In genomic region chr3:182954553-182954952, GRCh38 we compare ENCODE assay signal across 15 cellular contexts. TPM values are rescaled to one million over a fixed set of nuclear protein-coding genes. Genes with fewer than 3 reads are reported as not detected.
DNase-seq lines count a peak whose midpoint lies in the region; ATAC-seq, FAIRE-seq and TF ChIP-seq lines count a peak whose summit lies in the region.
"Had no signal": no experiment of that assay in that cellular context is flagged by ENCODE, and none has a peak within 500 bp of the region (broad histone marks: within the 10 kb centered on the region; RNA-seq: fewer than 3 reads in every experiment).

No MANE protein-coding gene starts in this region.

- no peak for TF ChIP-seq POLR2A in H54 (IDR thresholded peaks at IDR 0.05; ENCODE audit: low read depth, low read length)

- no peak overlapping the region for H3K4me3 ChIP-seq in CD4-positive, alpha-beta memory T cell (ENCODE audit: low read length in 2 of 2)
- H3K4me3 ChIP-seq: spleen had no signal

- no peak for DNase-seq in H54 (ENCODE audit: insufficient read length, low spot score)
- peak; percentile 28 for DNase-seq in fibroblast of peridontal ligament (ENCODE audit: extremely low read depth)
- no peak for DNase-seq in GM20000 (ENCODE audit: low spot score)
- DNase-seq in CD4-positive, alpha-beta memory T cell, result no peak
- DNase-seq in stimulated activated CD4-positive, alpha-beta T cell treated with anti-CD3 and anti-CD28 coated beads, Interleukin-4, amount 100 ng/mL, for 1 hour, result no peak
- DNase-seq: amygdala; hypothalamus; NCI-H1048; NK-92 treated with Interleukin-12 subunit alpha and Interleukin-12 subunit beta, amount 100 ng/mL, for 24 hours; spleen had no signal

- H3K9me3 ChIP-seq in CD4-positive, alpha-beta memory T cell (ENCODE audit: control insufficient read depth in 1 of 2, low read length in 2 of 2), result no peaks in the 10 kb centered on the region
- H3K9me3 ChIP-seq: spleen had no signal

- ATAC-seq in GM18873 (IDR thresholded peaks at IDR 0.05; ENCODE audit: low FRiP score, unreplicated experiment) (peak; percentile 96), HG03432 (IDR thresholded peaks at IDR 0.05; ENCODE audit: unreplicated experiment) (peak; percentile 95), GM19035 (IDR thresholded peaks at IDR 0.05; ENCODE audit: unreplicated experiment) (no peak)

- no peaks in the 10 kb centered on the region for H3K9me3 Mint-ChIP-seq in CD4-positive, alpha-beta memory T cell
- H3K9me3 Mint-ChIP-seq: T-helper 1 cell treated with Interleukin-12 subunit alpha and Interleukin-12 subunit beta and Interleukin-4 antibody, amounts not matched to agents 30 μg/mL and 1 μg/mL, for 36 hours had no signal

- POLR2A ChIA-PET in CD4-positive, alpha-beta memory T cell (lab: Charles Lee; ENCODE audit: partially characterized antibody), result no interaction called here

- H3K36me3 ChIP-seq in CD4-positive, alpha-beta memory T cell (ENCODE audit: insufficient read depth, low read length), result peaks cover 5% of the 10 kb centered on the region

- CTCF ChIA-PET in CD4-positive, alpha-beta memory T cell (lab: Charles Lee; ENCODE audit: partially characterized antibody), result no interaction called here

- H3K27ac ChIP-seq in CD4-positive, alpha-beta memory T cell (ENCODE audit: low read depth, low read length), result no peak overlapping the region
- H3K27ac ChIP-seq: spleen had no signal

- H3K27me3 Mint-ChIP-seq in CD4-positive, alpha-beta memory T cell, result no peaks in the 10 kb centered on the region

- intact Hi-C loops in CD4-positive, alpha-beta memory T cell (cut with micrococcal nuclease), result no loop called here

- H3K27me3 ChIP-seq in CD4-positive, alpha-beta memory T cell (ENCODE audit: insufficient read depth, low read length), result no peaks in the 10 kb centered on the region
- H3K27me3 ChIP-seq: spleen had no signal

- no peak for TF ChIP-seq CTCF in GM20000 (IDR thresholded peaks at IDR 0.05; ENCODE audit: extremely low read depth, missing control alignments)

- peaks cover 36 to 47% of the 10 kb centered on the region in 2 donors for H3K36me3 Mint-ChIP-seq in CD4-positive, alpha-beta memory T cell

- FAIRE-seq in H54 (lab: Jason Lieb, UNC), result peak; percentile 81
- FAIRE-seq: endometrium had no signal

- H3K27ac Mint-ChIP-seq in CD4-positive, alpha-beta memory T cell, result no peak overlapping the region
- H3K27ac Mint-ChIP-seq: T-helper 1 cell treated with Interleukin-12 subunit alpha and Interleukin-12 subunit beta and Interleukin-4 antibody, amounts not matched to agents 30 μg/mL and 1 μg/mL, for 36 hours had no signal

- peaks cover 0 to 8% (median 1%) of the 10 kb centered on the region in 4 donors for H3K4me1 Mint-ChIP-seq in CD4-positive, alpha-beta memory T cell

- no peak overlapping the region for H3K4me3 Mint-ChIP-seq in CD4-positive, alpha-beta memory T cell
- H3K4me3 Mint-ChIP-seq: T-helper 1 cell treated with Interleukin-12 subunit alpha and Interleukin-12 subunit beta and Interleukin-4 antibody, amounts not matched to agents 30 μg/mL and 1 μg/mL, for 36 hours had no signal

- no peaks in the 10 kb centered on the region for H3K4me1 ChIP-seq in CD4-positive, alpha-beta memory T cell (ENCODE audit: insufficient read depth, low read length)

RNA-seq across cellular contexts. Expression of gene DCUN1D1, which starts 25.8 kb away (rescaled TPM):
- 10 to 100 TPM; 34.4 to 36.4 TPM for total RNA-seq in CD4-positive, alpha-beta memory T cell
- 10 to 100 TPM; 26.1 to 31.1 TPM for polyA plus RNA-seq in CD4-positive, alpha-beta memory T cell
